In genomic region chr12:26422839-26423398, GRCh38 we compare ENCODE assay signal across 12 cellular contexts.
DNase-seq lines count a peak whose midpoint lies in the region; ATAC-seq, FAIRE-seq and TF ChIP-seq lines count a peak whose summit lies in the region.
"Had no signal": no experiment of that assay in that cellular context is flagged by ENCODE, and none has a peak within 500 bp of the region (broad histone marks: within the 10 kb centered on the region; RNA-seq: fewer than 3 reads in every experiment).

No MANE protein-coding gene starts in this region.

- peak; percentile 51 for ATAC-seq in GM18868 (IDR thresholded peaks at IDR 0.05; ENCODE audit: unreplicated experiment)
- peak; percentile 53 for ATAC-seq in GM21528 (IDR thresholded peaks at IDR 0.05; ENCODE audit: low FRiP score, unreplicated experiment)
- ATAC-seq in HG03064 (IDR thresholded peaks at IDR 0.05; ENCODE audit: low read depth, unreplicated experiment) = peak; percentile 48
- ATAC-seq in GM12878 = peak; percentile 55
- no peak for ATAC-seq in psoas muscle
- ATAC-seq in GM19467 (IDR thresholded peaks at IDR 0.05; ENCODE audit: unreplicated experiment) = no peak
- ATAC-seq: naive thymus-derived CD4-positive, alpha-beta T cell had no signal

- peak; percentile 73 for FAIRE-seq in GM12878 (lab: Jason Lieb, UNC)

- DNase-seq in GM12878 (ENCODE audit: low read depth, low spot score) (no peak), T-helper 1 cell (no peak), MG63 (no peak), psoas muscle (no peak)
- DNase-seq: activated CD4-positive, alpha-beta T cell treated with anti-CD3 and anti-CD28 coated beads, Interleukin-2, amount 10 ng/mL, durations not matched to agents 24 days and 14 days; activated effector memory CD4-positive, alpha-beta T cell treated with anti-CD3 and anti-CD28 coated beads, Interleukin-2, amount 50 U/mL, for 16 hours; brain microvascular endothelial cell; naive thymus-derived CD4-positive, alpha-beta T cell had no signal

- CTCF ChIA-PET in GM12878 (lab: Yijun Ruan, JAX) = interaction anchor here (1.0 kb wide), 2 partner anchors 12 to 304 kb away, joined by 3 to 4 read pairs; no protein-coding TSS in a partner anchor

- H3K79me2 ChIP-seq in GM12878 (ENCODE audit: control insufficient read depth, insufficient read depth, low read length) = no peaks in the 10 kb centered on the region

- no peak for TF ChIP-seq POLR2A in GM12878 (IDR thresholded peaks at IDR 0.05; ENCODE audit: low read depth, low read length)

- H3K36me3 ChIP-seq in GM12878 (ENCODE audit: control insufficient read depth in 2 of 2, insufficient read depth in 2 of 2, low read length in 1 of 2) (peaks cover 2 to 8% of the 10 kb centered on the region in 2 experiments; a peak in 3 of 4 replicates), MG63 (no peaks in the 10 kb centered on the region), psoas muscle (ENCODE audit: insufficient read depth in 1 of 2, low read depth in 1 of 2) (no peaks in the 10 kb centered on the region)

- 2% methylated on average over 3 of the region's 3 CpGs for WGBS in GM12878 (ENCODE audit: insufficient coverage, insufficient replicate concordance, low lambda C conversion rate, missing lambda C conversion rate)
- 79 to 83% (median 82%) methylated on average over 3 of the region's 3 CpGs for WGBS in psoas muscle, 3 donors

- no peak for TF ChIP-seq EP300 in GM12878 (IDR thresholded peaks at IDR 0.05; ENCODE audit: borderline replicate concordance in 1 of 2, control insufficient read depth in 1 of 2, low read depth in 2 of 2, low read length in 2 of 2)

- H3K9me3 ChIP-seq in GM12878 (replicated peaks; ENCODE audit: control insufficient read depth, insufficient read depth, low read length) = peaks cover 4% of the 10 kb centered on the region
- no peaks in the 10 kb centered on the region for H3K9me3 ChIP-seq in MG63
- H3K9me3 ChIP-seq in psoas muscle = no peaks in the 10 kb centered on the region

- no peak overlapping the region for H3K4me3 ChIP-seq in GM12878
- no peak overlapping the region for H3K4me3 ChIP-seq in MG63
- H3K4me3 ChIP-seq in psoas muscle = no peak overlapping the region

- H2AFZ ChIP-seq in GM12878 (ENCODE audit: control insufficient read depth, low read depth, low read length) = no peak overlapping the region; the same call in 1 of the 2 replicates

- RAD21 ChIA-PET in GM12878 (lab: Charles Lee; ENCODE audit: unreplicated experiment) = no interaction called here

- H3K4me2 ChIP-seq in GM12878 (ENCODE audit: control insufficient read depth, insufficient read depth) = 0 out of 2 replicates have a peak overlapping the region, but pooled peaks have one; percentile 18

- no TSS peak for BruUV-seq in GM12878 (replicated peaks; lab: Mats Ljungman, UMichigan)

- no peak for TF ChIP-seq RAD21 in GM12878 (IDR thresholded peaks at IDR 0.05; ENCODE audit: insufficient read depth, low read depth, low read length)

- no peak overlapping the region for H3K9ac ChIP-seq in GM12878 (ENCODE audit: control insufficient read depth, insufficient read depth, low read length)

- TF ChIP-seq CTCF in GM12878 (IDR thresholded peaks at IDR 0.05 in 2 of 3, conservative IDR thresholded peaks at IDR 0.05 in 1 of 3; ENCODE audit: control insufficient read depth in 2 of 3, extremely low read depth in 1 of 3, insufficient read depth in 1 of 3, low read depth in 3 of 3, low read length in 3 of 3) (no peak), psoas muscle (IDR thresholded peaks at IDR 0.05) (no peak)

- H3K27ac ChIP-seq in GM12878 (ENCODE audit: control insufficient read depth, insufficient read depth) (no peak overlapping the region), psoas muscle (no peak overlapping the region)
- H3K27ac ChIP-seq: brain microvascular endothelial cell had no signal

- no peaks in the 10 kb centered on the region for H3K27me3 ChIP-seq in GM12878 (replicated peaks in 1 of 2; ENCODE audit: control insufficient read depth in 2 of 2, insufficient read depth in 2 of 2, low read length in 1 of 2)
- H3K27me3 ChIP-seq in MG63 = no peaks in the 10 kb centered on the region
- no peaks in the 10 kb centered on the region for H3K27me3 ChIP-seq in psoas muscle (ENCODE audit: insufficient read depth in 3 of 3, low read length in 2 of 3)
- H3K27me3 ChIP-seq: brain microvascular endothelial cell had no signal

- intact Hi-C loops in GM12878 (cut with micrococcal nuclease; ENCODE audit: unreplicated experiment) = no loop called here
- intact Hi-C loops in psoas muscle (cut with DNase I) = no loop called here

- H4K20me1 ChIP-seq in GM12878 (ENCODE audit: control insufficient read depth, insufficient read depth) = no peaks in the 10 kb centered on the region

- in situ Hi-C loops in GM12878 (cut with MboI) = no loop called here

- SMC1A ChIA-PET in GM12878 (lab: Charles Lee; ENCODE audit: uncharacterized antibody, unreplicated experiment) = interaction anchor here (0.7 to 1.2 kb wide), 2 partner anchors 266 to 299 kb away, joined by 3 to 5 read pairs; no protein-coding TSS in a partner anchor

- H3K4me1 ChIP-seq in GM12878 (ENCODE audit: control insufficient read depth, insufficient read depth, low read length) (no peaks in the 10 kb centered on the region), psoas muscle (no peaks in the 10 kb centered on the region)

- POLR2A ChIA-PET in GM12878 (lab: Charles Lee) = no interaction called here

TF ChIP-seq in GM12878, 131 proteins besides CTCF, POLR2A, EP300 and RAD21:
- TF ChIP-seq RUNX3 (IDR thresholded peaks at IDR 0.05; ENCODE audit: low read length) (peak; percentile 58), SREBF2 (IDR thresholded peaks at IDR 0.05; ENCODE audit: low read length) (no peak), HCFC1 (IDR thresholded peaks at IDR 0.05; ENCODE audit: low read length) (no peak)

Comparison
In these comparisons a context has a peak if more than half of its experiments do, and no peak if none do; other contexts are left out.
1. ATAC-seq: peak in GM18868 (single experiment), GM21528 (single experiment), HG03064 (single experiment) and GM12878 (single experiment); none in psoas muscle (0 of 4) and GM19467 (single experiment).